ENCODE assay signal across 10 cellular contexts in the genomic region with DNA sequence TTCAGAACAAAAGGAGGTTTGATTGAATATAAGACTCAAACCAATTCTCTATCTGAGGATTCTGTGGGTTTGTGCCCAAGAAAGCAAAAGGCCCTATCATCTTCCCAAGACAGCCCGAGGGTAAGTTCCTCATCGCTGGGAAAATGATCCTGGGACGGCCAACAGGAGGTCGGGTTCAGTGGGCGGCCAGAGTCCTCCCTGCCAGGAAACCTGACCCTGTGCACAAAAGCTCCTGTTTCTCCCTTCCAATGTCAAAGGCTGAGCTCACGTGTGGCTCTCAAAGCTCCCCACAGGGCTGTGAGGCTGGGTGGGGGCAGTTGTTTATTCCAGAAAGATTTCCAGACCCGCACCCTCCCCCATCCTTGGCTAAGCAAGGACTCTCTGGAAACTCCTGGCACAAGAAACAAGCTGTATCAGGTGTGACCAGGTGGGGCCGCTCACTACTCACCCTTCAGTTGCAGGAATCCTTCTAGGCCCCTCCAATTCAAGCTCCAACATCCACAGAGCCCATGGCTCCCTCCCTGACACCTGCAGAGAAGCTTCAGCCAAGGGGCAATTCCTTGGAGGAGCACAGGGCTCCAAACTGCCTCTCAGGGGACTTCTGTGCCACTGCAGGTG.
DNase-seq lines count a peak whose midpoint lies in the region; ATAC-seq and TF ChIP-seq lines count a peak whose summit lies in the region.
"Had no signal": no experiment of that assay in that cellular context is flagged by ENCODE, and none has a peak within 500 bp of the region (broad histone marks: within the 10 kb centered on the region; RNA-seq: fewer than 3 reads in every experiment).

No MANE protein-coding gene starts in this region.

- POLR2A ChIA-PET in BJ (lab: Charles Lee) (no interaction called here), Panc1 (lab: Charles Lee) (no interaction called here)

- WGBS in aorta, 2 donors: 31 to 35% methylated on average over 8 of the region's 8 CpGs

- H3K36me3 ChIP-seq in BJ (ENCODE audit: control insufficient read depth, insufficient read depth, low read length) (no peaks in the 10 kb centered on the region), Panc1 (ENCODE audit: control insufficient read depth, insufficient read depth, low read length) (no peaks in the 10 kb centered on the region), kidney epithelial cell (ENCODE audit: control insufficient read depth, insufficient read depth, low read length) (no peaks in the 10 kb centered on the region), aorta (ENCODE audit: control insufficient read depth in 1 of 2, insufficient read depth in 2 of 2, low read length in 1 of 2) (no peaks in the 10 kb centered on the region)
- no peaks in the 10 kb centered on the region for H3K36me3 ChIP-seq in effector memory CD4-positive, alpha-beta T cell (ENCODE audit: control insufficient read depth, insufficient read depth, low read length)

- H3K4me3 ChIP-seq in BJ (ENCODE audit: low read depth, low read length) (no peak overlapping the region), Panc1 (ENCODE audit: low read depth in 2 of 2, low read length in 2 of 2) (no peak overlapping the region), kidney epithelial cell (ENCODE audit: low read depth, low read length) (no peak overlapping the region), aorta (ENCODE audit: low read length in 2 of 2) (no peak overlapping the region)
- H3K4me3 ChIP-seq in effector memory CD4-positive, alpha-beta T cell (ENCODE audit: insufficient read depth, low read depth, low read length, poor library complexity, severe bottlenecking): no peak overlapping the region

- intact Hi-C loops in Panc1 (cut with micrococcal nuclease; ENCODE audit: unreplicated experiment): no loop called here
- intact Hi-C loops in aorta (cut with DNase I): no loop called here

- DNase-seq in BJ (ENCODE audit: low read depth): no peak
- DNase-seq in HPDE6-E6E7 (ENCODE audit: extremely low spot score): peak; percentile 26
- DNase-seq in Panc1 (ENCODE audit: low read depth, low spot score): no peak
- no peak for DNase-seq in kidney epithelial cell (ENCODE audit: low read depth)
- DNase-seq in NCI-H2029 treated with DMSO at 0.1 percent for 48 hours (lab: John Stamatoyannopoulos, UW): no peak
- no peak for DNase-seq in aorta
- no peak for DNase-seq in effector memory CD4-positive, alpha-beta T cell
- DNase-seq: activated CD4-positive, alpha-beta T cell treated with anti-CD3 and anti-CD28 coated beads, Interleukin-2, amount 10 ng/mL, durations not matched to agents 7 days and 5 days; effector memory CD8-positive, alpha-beta T cell had no signal

- no peak overlapping the region for H3K27ac ChIP-seq in Panc1 (ENCODE audit: low read length)
- H3K27ac ChIP-seq in aorta (ENCODE audit: low read depth in 1 of 2, low read length in 2 of 2): no peak overlapping the region
- no peak overlapping the region for H3K27ac ChIP-seq in effector memory CD4-positive, alpha-beta T cell (ENCODE audit: insufficient read depth, low read length, poor library complexity, severe bottlenecking)

- CTCF ChIA-PET in BJ (lab: Yijun Ruan, JAX) (no interaction called here), Panc1 (lab: Charles Lee) (interaction anchor here (0.6 to 1.1 kb wide), 2 partner anchors 298 to 306 kb away, joined by 4 to 6 read pairs; no protein-coding TSS in a partner anchor)

- 0 out of 2 replicates have a peak, but pooled peaks have one; percentile 6 for TF ChIP-seq CTCF in BJ (IDR thresholded peaks at IDR 0.05; ENCODE audit: insufficient read depth, low read depth, low read length)
- no peak; the same call in 1 of the 2 replicates for TF ChIP-seq CTCF in Panc1 (IDR thresholded peaks at IDR 0.05)
- peak; percentile 70 for TF ChIP-seq CTCF in kidney epithelial cell (IDR thresholded peaks at IDR 0.05; ENCODE audit: insufficient read depth, low read length, poor library complexity, severe bottlenecking)

- H3K9me3 ChIP-seq in Panc1 (ENCODE audit: control insufficient read depth, insufficient read depth, low read depth, low read length): no peaks in the 10 kb centered on the region
- no peaks in the 10 kb centered on the region for H3K9me3 ChIP-seq in aorta (ENCODE audit: control insufficient read depth, low read length)
- H3K9me3 ChIP-seq in effector memory CD4-positive, alpha-beta T cell (ENCODE audit: control insufficient read depth, low read length): no peaks in the 10 kb centered on the region

- H3K4me1 ChIP-seq in Panc1 (ENCODE audit: control insufficient read depth, insufficient read depth, low read length) (no peaks in the 10 kb centered on the region), aorta (ENCODE audit: control insufficient read depth in 1 of 2, insufficient read depth in 2 of 2, low read length in 2 of 2) (no peaks in the 10 kb centered on the region)
- no peaks in the 10 kb centered on the region for H3K4me1 ChIP-seq in effector memory CD4-positive, alpha-beta T cell (ENCODE audit: control insufficient read depth, insufficient read depth, low read length, poor library complexity, severe bottlenecking)

- H3K27me3 ChIP-seq in BJ (ENCODE audit: control insufficient read depth, insufficient read depth, low read length) (no peaks in the 10 kb centered on the region), Panc1 (ENCODE audit: control insufficient read depth, insufficient read depth, low read length) (no peaks in the 10 kb centered on the region), kidney epithelial cell (ENCODE audit: control insufficient read depth, insufficient read depth, low read length) (no peaks in the 10 kb centered on the region), aorta (ENCODE audit: control insufficient read depth in 1 of 2, insufficient read depth in 2 of 2, low read length in 1 of 2) (no peaks in the 10 kb centered on the region)
- no peaks in the 10 kb centered on the region for H3K27me3 ChIP-seq in effector memory CD4-positive, alpha-beta T cell (replicated peaks; ENCODE audit: control insufficient read depth, insufficient read depth, low read length, poor library complexity, severe bottlenecking)

- in situ Hi-C loops in Panc1 (cut with HindIII; ENCODE audit: low pct_unique_long_range_greater_than_20kb, low sequenced_read_pairs): no loop called here

- no TSS peak for BruUV-seq in Panc1 (replicated peaks; lab: Mats Ljungman, UMichigan)

- peak; percentile 87 for ATAC-seq in Panc1
- ATAC-seq in GM18868 (IDR thresholded peaks at IDR 0.05; ENCODE audit: unreplicated experiment): no peak
- no peak for ATAC-seq in aorta (ENCODE audit: low FRiP score)
- ATAC-seq: effector memory CD8-positive, alpha-beta T cell had no signal
